15 cellular contexts compared by ENCODE assay signal in the genomic region with DNA sequence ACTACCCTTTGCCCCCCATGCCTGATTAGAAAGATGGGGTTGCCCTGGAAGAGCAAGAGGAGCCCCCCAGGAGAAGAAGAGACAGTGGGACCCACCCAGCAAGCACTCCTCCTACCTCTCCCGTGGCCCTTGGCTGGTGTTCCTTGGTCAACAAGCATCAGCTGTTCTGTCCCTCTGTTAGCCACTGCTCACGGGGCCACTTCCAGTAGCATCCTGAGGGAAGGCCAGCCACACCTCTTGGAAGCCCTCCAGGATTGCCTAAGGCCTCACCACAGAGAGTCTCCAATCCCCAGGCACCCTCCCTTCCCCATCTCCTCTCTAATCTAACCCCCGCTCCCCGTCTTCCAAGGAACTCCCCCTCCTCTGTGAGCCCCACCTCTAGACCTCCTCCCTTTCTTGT.
"Had no signal": no experiment of that assay in that cellular context is flagged by ENCODE, and none has a peak within 500 bp of the region (broad histone marks: within the 10 kb centered on the region; RNA-seq: fewer than 3 reads in every experiment).

No MANE protein-coding gene starts in this region.

- H3K27me3 ChIP-seq: colonic mucosa, vagina had no signal

- H3K36me3 Mint-ChIP-seq: stimulated activated memory B cell treated with anti-CD40 and anti-IgM and Interleukin-4, amounts not matched to agents 10 μg/mL and 1 μg/mL and 100 μg/mL, for 72 hours had no signal

- H3K9me3 Mint-ChIP-seq: activated naive CD8-positive, alpha-beta T cell treated with anti-CD3 and anti-CD28 coated beads, Interleukin-2, amount 50 U/mL, for 24 hours; stimulated activated memory B cell treated with anti-CD40 and anti-IgM and Interleukin-4, amounts not matched to agents 10 μg/mL and 1 μg/mL and 100 μg/mL, for 72 hours had no signal

- H3K4me1 ChIP-seq: colonic mucosa, left lung, parathyroid adenoma had no signal

- H3K27ac Mint-ChIP-seq: activated CD8-positive, alpha-beta T cell treated with anti-CD3 and anti-CD28 coated beads, Interleukin-2, amount 10 ng/mL, durations not matched to agents 7 days and 5 days; activated naive CD8-positive, alpha-beta T cell treated with anti-CD3 and anti-CD28 coated beads, Interleukin-2, amount 50 U/mL, for 24 hours; stimulated activated memory B cell treated with anti-CD40 and anti-IgM and Interleukin-4, amounts not matched to agents 10 μg/mL and 1 μg/mL and 100 μg/mL, for 72 hours had no signal

- H3K36me3 ChIP-seq: colonic mucosa, heart right ventricle, left lung, tibial nerve, vagina had no signal

- H3K27ac ChIP-seq: colonic mucosa, heart right ventricle, left lung, parathyroid adenoma, tibial nerve, vagina had no signal

- H3K4me3 Mint-ChIP-seq: activated CD8-positive, alpha-beta T cell treated with anti-CD3 and anti-CD28 coated beads, Interleukin-2, amount 10 ng/mL, durations not matched to agents 7 days and 5 days; activated naive CD8-positive, alpha-beta T cell treated with anti-CD3 and anti-CD28 coated beads, Interleukin-2, amount 50 U/mL, for 24 hours; stimulated activated memory B cell treated with anti-CD40 and anti-IgM and Interleukin-4, amounts not matched to agents 10 μg/mL and 1 μg/mL and 100 μg/mL, for 72 hours had no signal

- H3K79me2 ChIP-seq: parathyroid adenoma had no signal

- H3K9me3 ChIP-seq: colonic mucosa, heart right ventricle, left lung, tibial nerve, vagina had no signal

- H2AFZ ChIP-seq: parathyroid adenoma had no signal

- DNase-seq: activated CD4-positive, alpha-beta T cell treated with anti-CD3 and anti-CD28 coated beads for 4 hours; activated CD8-positive, alpha-beta memory T cell treated with anti-CD3 and anti-CD28 coated beads, Interleukin-2, amount 50 U/mL, for 48 hours; activated CD8-positive, alpha-beta T cell treated with anti-CD3 and anti-CD28 coated beads, Interleukin-2, amount 10 ng/mL, durations not matched to agents 7 days and 5 days; activated naive CD4-positive, alpha-beta T cell; activated naive CD8-positive, alpha-beta T cell treated with anti-CD3 and anti-CD28 coated beads, Interleukin-2, amount 50 U/mL, for 24 hours; colonic mucosa; effector CD4-positive, alpha-beta T cell; heart right ventricle; islet precursor cell; left lung had no signal

- H3K4me2 ChIP-seq: smooth muscle cell had no signal

- H3K4me1 Mint-ChIP-seq: activated naive CD8-positive, alpha-beta T cell treated with anti-CD3 and anti-CD28 coated beads, Interleukin-2, amount 50 U/mL, for 24 hours had no signal

- H3K9ac ChIP-seq: parathyroid adenoma had no signal

- H3K4me3 ChIP-seq: colonic mucosa, heart right ventricle, left lung, smooth muscle cell, tibial nerve, vagina had no signal
